Comparison of ENCODE assay signal across 15 cellular contexts in the genomic region with DNA sequence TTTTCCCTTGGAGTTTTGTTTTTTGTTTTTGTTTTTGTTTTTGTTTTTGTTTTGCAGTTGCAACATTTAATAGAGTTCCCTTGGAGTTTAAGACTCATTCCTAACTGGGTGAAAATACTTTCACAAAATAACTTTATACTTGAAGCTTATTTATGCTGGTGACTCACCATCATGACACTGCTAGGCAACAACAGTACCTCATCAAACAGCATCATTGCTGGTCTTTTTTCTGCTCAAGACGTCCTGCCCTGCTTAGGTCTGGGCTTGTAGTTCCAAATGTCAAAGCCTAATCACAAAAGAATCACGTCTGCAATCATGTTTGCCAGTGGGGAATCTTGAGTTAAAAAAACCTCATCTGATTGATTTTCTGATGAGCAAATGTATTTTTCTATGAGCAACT.
"Had no signal": no experiment of that assay in that cellular context is flagged by ENCODE, and none has a peak within 500 bp of the region (broad histone marks: within the 10 kb centered on the region; RNA-seq: fewer than 3 reads in every experiment).

No MANE protein-coding gene starts in this region.

- H3K9me3 Mint-ChIP-seq: activated naive CD4-positive, alpha-beta T cell treated with anti-CD3 and anti-CD28 coated beads, Interleukin-2, amount 50 U/mL, for 72 hours; activated T-cell treated with anti-CD3 and anti-CD28 coated beads, Interleukin-2, amount 50 U/mL, for 24 hours; natural killer cell; stimulated activated naive B cell treated with anti-CD40 and anti-IgM and Interleukin-4, amounts not matched to agents 10 μg/mL and 1 μg/mL and 100 μg/mL, for 72 hours had no signal

- DNase-seq: activated CD4-positive, alpha-beta T cell treated with anti-CD3 and anti-CD28 coated beads, Interleukin-2, amount 50 U/mL, for 4 hours; activated CD4-positive, CD25-positive, alpha-beta regulatory T cell treated with anti-CD3 and anti-CD28 coated beads, Interleukin-2, amount 50 U/mL, for 72 hours; activated effector memory CD4-positive, alpha-beta T cell treated with Interleukin-2 at 50 U/mL for 16 hours; activated T-cell treated with anti-CD3 and anti-CD28 coated beads, Interleukin-2, amount 50 U/mL, for 24 hours; brain microvascular endothelial cell; dorsolateral prefrontal cortex; hippocampal formation; left colon; mucosa of descending colon; natural killer cell; right lobe of liver; stimulated activated CD4-positive, alpha-beta T cell treated with anti-CD3 and anti-CD28 coated beads, Interleukin-2, amount 100 ng/mL, for 24 hours; stimulated activated naive B cell treated with anti-CD40 and anti-IgM and Interleukin-4, amounts not matched to agents 10 μg/mL and 1 μg/mL and 100 μg/mL, for 72 hours; trophoblast cell had no signal

- H3K27ac ChIP-seq: brain microvascular endothelial cell, dorsolateral prefrontal cortex, right lobe of liver had no signal

- H3K27ac Mint-ChIP-seq: activated naive CD4-positive, alpha-beta T cell treated with anti-CD3 and anti-CD28 coated beads, Interleukin-2, amount 50 U/mL, for 72 hours; activated T-cell treated with anti-CD3 and anti-CD28 coated beads, Interleukin-2, amount 50 U/mL, for 24 hours; natural killer cell; stimulated activated naive B cell treated with anti-CD40 and anti-IgM and Interleukin-4, amounts not matched to agents 10 μg/mL and 1 μg/mL and 100 μg/mL, for 72 hours had no signal

- H3K36me3 ChIP-seq: brain microvascular endothelial cell, right lobe of liver had no signal

- H3K27me3 ChIP-seq: brain microvascular endothelial cell, right lobe of liver had no signal

- H3K4me1 Mint-ChIP-seq: natural killer cell; stimulated activated naive B cell treated with anti-CD40 and anti-IgM and Interleukin-4, amounts not matched to agents 10 μg/mL and 1 μg/mL and 100 μg/mL, for 72 hours had no signal

- H3K4me3 ChIP-seq: dorsolateral prefrontal cortex, mucosa of descending colon, right lobe of liver had no signal

- ATAC-seq: activated naive CD4-positive, alpha-beta T cell treated with anti-CD3 and anti-CD28 coated beads, Interleukin-2, amount 50 U/mL, for 72 hours; left colon; mucosa of descending colon; natural killer cell; right lobe of liver; stimulated activated naive B cell treated with anti-CD40 and anti-IgM and Interleukin-4, amounts not matched to agents 10 μg/mL and 1 μg/mL and 100 μg/mL, for 72 hours had no signal

- H3K4me3 Mint-ChIP-seq: activated T-cell treated with anti-CD3 and anti-CD28 coated beads, Interleukin-2, amount 50 U/mL, for 24 hours; natural killer cell; stimulated activated naive B cell treated with anti-CD40 and anti-IgM and Interleukin-4, amounts not matched to agents 10 μg/mL and 1 μg/mL and 100 μg/mL, for 72 hours had no signal

- H3K36me3 Mint-ChIP-seq: activated naive CD4-positive, alpha-beta T cell treated with anti-CD3 and anti-CD28 coated beads, Interleukin-2, amount 50 U/mL, for 72 hours; natural killer cell; stimulated activated naive B cell treated with anti-CD40 and anti-IgM and Interleukin-4, amounts not matched to agents 10 μg/mL and 1 μg/mL and 100 μg/mL, for 72 hours had no signal

- H3K4me1 ChIP-seq: right lobe of liver had no signal
